Comparison of ENCODE assay signal across 8 cellular contexts in genomic region chr4:47485047-47485692, GRCh38. TPM values are rescaled to one million over a fixed set of nuclear protein-coding genes. Genes with fewer than 3 reads are reported as not detected.
DNase-seq lines count a peak whose midpoint lies in the region; ATAC-seq and TF ChIP-seq lines count a peak whose summit lies in the region.

TSS of gene ATP10D (plus strand) at chr4:47485275. CDS start at chr4:47512541, 27,266 bp downstream.

- H3K4ac ChIP-seq in trophoblast cell (ENCODE audit: low read depth, low read length), result no peak within 1 kb of the TSS

- TF ChIP-seq EP300 in tibial nerve (IDR thresholded peaks at IDR 0.05), result peak; percentile 7 to 98

- H3K27me3 ChIP-seq in adrenal gland (no peaks in the 10 kb centered on the region), trophoblast cell (ENCODE audit: insufficient read depth, low read length) (no peaks in the 10 kb centered on the region), tibial nerve (no peaks in the 10 kb centered on the region)

- H3K23ac ChIP-seq in trophoblast cell (ENCODE audit: low read length), result no peak within 1 kb of the TSS

- DNase-seq in GM12865 (ENCODE audit: low read depth), result peak; percentile 93
- DNase-seq in NCI-H1092 treated with DMSO at 0.1 percent for 48 hours (lab: John Stamatoyannopoulos, UW), result peak; percentile 82
- peak; percentile 84 for DNase-seq in SW480 (ENCODE audit: low spot score)
- DNase-seq in adrenal gland, result peak; percentile 96 to 98 (median 97)
- peak; percentile 99 for DNase-seq in cardiac septum (ENCODE audit: low spot score)
- DNase-seq in trophoblast cell, result peak; percentile 95 to 98
- DNase-seq in tibial nerve (ENCODE audit: low spot score in 2 of 2), result peak; percentile 88 to 91

- H3K14ac ChIP-seq in trophoblast cell (ENCODE audit: low read length), result peak within 1 kb of the TSS; percentile 36

- H2BK5ac ChIP-seq in trophoblast cell (ENCODE audit: low read depth, low read length, poor library complexity), result peak within 1 kb of the TSS; percentile 83

- H3K27ac ChIP-seq in adrenal gland, result peak within 1 kb of the TSS; percentile 50 to 97 (median 93)
- H3K27ac ChIP-seq in trophoblast cell (ENCODE audit: low read depth, low read length), result peak within 1 kb of the TSS; percentile 72
- peak within 1 kb of the TSS; percentile 84 to 98 (median 94) for H3K27ac ChIP-seq in tibial nerve

- H3K4me3 ChIP-seq in GM12865 (ENCODE audit: low read depth, low read length) (peak within 1 kb of the TSS; percentile 45), adrenal gland (peak within 1 kb of the TSS in 3 of 4 donors; percentile 15 to 61 (median 53)), trophoblast cell (ENCODE audit: low read depth, low read length) (peak within 1 kb of the TSS; percentile 79), tibial nerve (peak within 1 kb of the TSS; percentile 41 to 69 (median 57))

- peaks cover 8% of the 10 kb centered on the region for H3K79me1 ChIP-seq in trophoblast cell (ENCODE audit: low read length)

- H3K18ac ChIP-seq in trophoblast cell (ENCODE audit: low read length), result no peak within 1 kb of the TSS

- H4K12ac ChIP-seq in trophoblast cell (ENCODE audit: low read depth, low read length), result peak within 1 kb of the TSS; percentile 58

- peak within 1 kb of the TSS; percentile 77 for H4K8ac ChIP-seq in trophoblast cell (ENCODE audit: low read depth, low read length)

- H3K4me1 ChIP-seq in adrenal gland (replicated peaks in 1 of 2) (peaks cover 6 to 10% of the 10 kb centered on the region in 2 donors), trophoblast cell (ENCODE audit: control insufficient read depth in 1 of 2, insufficient read depth in 2 of 2, low read length in 2 of 2) (peaks cover 2 to 4% of the 10 kb centered on the region in 2 experiments), tibial nerve (peaks cover 0 to 43% (median 17%) of the 10 kb centered on the region in 4 donors)

- peak within 1 kb of the TSS; percentile 84 for H4K91ac ChIP-seq in trophoblast cell (ENCODE audit: low read depth, low read length)

- TF ChIP-seq POLR2A in adrenal gland (IDR thresholded peaks at IDR 0.05), result peak; percentile 84 to 97
- TF ChIP-seq POLR2A in tibial nerve (IDR thresholded peaks at IDR 0.05), result peak; percentile 85 to 93

- H3K79me2 ChIP-seq in trophoblast cell (ENCODE audit: control insufficient read depth, insufficient read depth, low read length, poor library complexity), result peaks cover 8% of the 10 kb centered on the region

- H2AK5ac ChIP-seq in trophoblast cell (ENCODE audit: low read length), result no peak within 1 kb of the TSS

- H3K9me3 ChIP-seq in adrenal gland (replicated peaks in 1 of 3) (peaks cover 0 to 6% (median 0%) of the 10 kb centered on the region in 3 donors), trophoblast cell (ENCODE audit: insufficient read depth, low read depth, low read length) (no peaks in the 10 kb centered on the region), tibial nerve (peaks cover 0 to 4% (median 0%) of the 10 kb centered on the region in 4 donors)

- intact Hi-C loops in adrenal gland (cut with DNase I) (loop anchor here (10.0 kb wide), 1 partner anchor 80 kb away; no protein-coding TSS in a partner anchor), cardiac septum (cut with DNase I) (no loop called here)

- peak within 1 kb of the TSS; percentile 45 for H3K9ac ChIP-seq in trophoblast cell (ENCODE audit: low read length)

- H2BK120ac ChIP-seq in trophoblast cell (ENCODE audit: insufficient read depth, low read length, poor library complexity), result peak within 1 kb of the TSS; percentile 70

- peak; percentile 95 for ATAC-seq in HG02623 (IDR thresholded peaks at IDR 0.05; ENCODE audit: unreplicated experiment)

- H2AFZ ChIP-seq in trophoblast cell (ENCODE audit: insufficient read depth, low read length, poor library complexity), result peak within 1 kb of the TSS; percentile 45

- H3K36me3 ChIP-seq in adrenal gland (replicated peaks in 1 of 2), result no peaks in the 10 kb centered on the region
- peaks cover 0 to 2% of the 10 kb centered on the region in 2 experiments for H3K36me3 ChIP-seq in trophoblast cell (ENCODE audit: control insufficient read depth in 1 of 2, insufficient read depth in 2 of 2, low read length in 2 of 2)
- H3K36me3 ChIP-seq in tibial nerve, result peaks cover 0 to 4% (median 0%) of the 10 kb centered on the region in 3 donors

- H3K4me2 ChIP-seq in trophoblast cell (ENCODE audit: low read length), result peak within 1 kb of the TSS; percentile 61

- H2BK12ac ChIP-seq in trophoblast cell (ENCODE audit: low read length), result peak within 1 kb of the TSS; percentile 54

- no peak for TF ChIP-seq CTCF in GM12865 (IDR thresholded peaks at IDR 0.05; ENCODE audit: insufficient read depth, low read depth, low read length, missing control alignments)
- TF ChIP-seq CTCF in adrenal gland (IDR thresholded peaks at IDR 0.05), result peak in 3 of 6 experiments; percentile 36 to 47 (median 40)
- peak in 3 of 5 experiments; percentile 32 to 51 (median 41) for TF ChIP-seq CTCF in tibial nerve (IDR thresholded peaks at IDR 0.05)

- WGBS in adrenal gland, 4 donors, result 0 to 1% (median 0%) methylated on average over 23 to 34 of the region's 34 CpGs
- no CpG with 5 or more reads among the region's 34 CpGs for WGBS in trophoblast cell (ENCODE audit: extremely low coverage, insufficient coverage, insufficient read length)
- 0% methylated on average over 34 of the region's 34 CpGs for WGBS in tibial nerve, 2 donors

RNA-seq across cellular contexts. Expression of gene ATP10D, which starts in this region (rescaled TPM):
- total RNA-seq in adrenal gland (10 to 100 TPM; 13.6 to 50.2 (median 31.0) TPM), cardiac septum (11.6 TPM), tibial nerve (10 to 100 TPM; 13.5 to 28.2 (median 18.0) TPM)
- 10 to 100 TPM in 1 of 3 donors, 1 to 10 TPM in 2; 3.8 to 17.3 (median 5.0) TPM for polyA plus RNA-seq in adrenal gland
- 196 and 211 TPM in 2 replicates for polyA plus RNA-seq in trophoblast cell (2013)

Comparison
In these comparisons a context has a peak if more than half of its experiments do, and no peak if none do; other contexts are left out.
1. Peak in every context shown above with its lines: DNase-seq, ATAC-seq, H3K4me3 ChIP-seq and H3K27ac ChIP-seq.